Comparison of ENCODE assay signal across 9 cellular contexts in genomic region chr14:89165810-89166209, GRCh38.
DNase-seq lines count a peak whose midpoint lies in the region; ATAC-seq and TF ChIP-seq lines count a peak whose summit lies in the region.
"Had no signal": no experiment of that assay in that cellular context is flagged by ENCODE, and none has a peak within 500 bp of the region (broad histone marks: within the 10 kb centered on the region; RNA-seq: fewer than 3 reads in every experiment).

No MANE protein-coding gene starts in this region.

- H3K27me3 ChIP-seq in endocrine pancreas (ENCODE audit: control insufficient read depth, insufficient read depth, low read length) (no peaks in the 10 kb centered on the region), stomach (no peaks in the 10 kb centered on the region)

- peaks cover 1% of the 10 kb centered on the region for H3K9me3 Mint-ChIP-seq in activated naive CD4-positive, alpha-beta T cell treated with anti-CD3 and anti-CD28 coated beads for 36 hours
- peaks cover 4% of the 10 kb centered on the region for H3K9me3 Mint-ChIP-seq in Calu3 (ENCODE audit: low read depth, unreplicated experiment)

- peak overlapping the region; percentile 31 for H3K4me3 ChIP-seq in endocrine pancreas (ENCODE audit: control insufficient read depth, insufficient read depth, low read length)
- H3K4me3 ChIP-seq in stomach = peak overlapping the region in 3 of 4 donors; percentile 10 to 22 (median 13)

- H3K27ac Mint-ChIP-seq in activated naive CD4-positive, alpha-beta T cell treated with anti-CD3 and anti-CD28 coated beads for 36 hours = peak overlapping the region; percentile 3
- H3K27ac Mint-ChIP-seq in Calu3 (ENCODE audit: unreplicated experiment) = no peak overlapping the region

- no peak for TF ChIP-seq POLR2A in stomach (IDR thresholded peaks at IDR 0.05)

- BruUV-seq in Calu3 (replicated peaks; lab: Mats Ljungman, UMichigan) = no TSS peak

- no peaks in the 10 kb centered on the region for H3K27me3 Mint-ChIP-seq in activated naive CD4-positive, alpha-beta T cell treated with anti-CD3 and anti-CD28 coated beads for 36 hours (ENCODE audit: low read depth)
- H3K27me3 Mint-ChIP-seq in Calu3 (ENCODE audit: unreplicated experiment) = no peaks in the 10 kb centered on the region

- WGBS in stomach, 5 donors = 47 to 61% (median 57%) methylated on average over 3 of the region's 3 CpGs

- no peak for DNase-seq in activated naive CD4-positive, alpha-beta T cell treated with anti-CD3 and anti-CD28 coated beads for 36 hours
- DNase-seq in activated naive CD4-positive, alpha-beta T cell treated with Interleukin-2 at 50 U/mL for 16 hours = no peak
- DNase-seq in stomach (no peak), Calu3 (no peak), NCI-H2196 treated with DMSO at 0.1 percent for 48 hours (lab: John Stamatoyannopoulos, UW; ENCODE audit: unreplicated experiment) (no peak), NCI-H526 (lab: John Stamatoyannopoulos, UW) (no peak)
- DNase-seq: NCI-H226 had no signal

- no peak overlapping the region for H3K9ac ChIP-seq in endocrine pancreas (ENCODE audit: control insufficient read depth, insufficient read depth, low read length)

- no peaks in the 10 kb centered on the region for H3K9me3 ChIP-seq in endocrine pancreas (ENCODE audit: control insufficient read depth, low read length)
- H3K9me3 ChIP-seq in stomach = peaks cover 0 to 5% (median 0%) of the 10 kb centered on the region in 4 donors

- no peak for TF ChIP-seq EP300 in stomach (IDR thresholded peaks at IDR 0.05)

- CTCF ChIA-PET in activated naive CD4-positive, alpha-beta T cell treated with anti-CD3 and anti-CD28 coated beads for 36 hours (lab: Charles Lee) = interaction anchor here (1.4 kb wide), 1 partner anchor 12 kb away, joined by 5 read pairs; no protein-coding TSS in a partner anchor
- CTCF ChIA-PET in Calu3 (lab: Charles Lee) = no interaction called here

- H3K36me3 Mint-ChIP-seq in activated naive CD4-positive, alpha-beta T cell treated with anti-CD3 and anti-CD28 coated beads for 36 hours (ENCODE audit: low read depth) = peaks cover 23% of the 10 kb centered on the region
- no peaks in the 10 kb centered on the region for H3K36me3 Mint-ChIP-seq in Calu3 (ENCODE audit: insufficient read depth, unreplicated experiment)

- no peaks in the 10 kb centered on the region for H3K4me1 ChIP-seq in endocrine pancreas (ENCODE audit: control insufficient read depth, insufficient read depth, low read length)
- H3K4me1 ChIP-seq in stomach = peaks cover 0 to 26% (median 22%) of the 10 kb centered on the region in 4 donors

- intact Hi-C loops in activated naive CD4-positive, alpha-beta T cell treated with anti-CD3 and anti-CD28 coated beads for 36 hours (cut with micrococcal nuclease) = no loop called here
- intact Hi-C loops in stomach (cut with DNase I; ENCODE audit: low total_unique reads) = no loop called here
- intact Hi-C loops in Calu3 (cut with micrococcal nuclease; ENCODE audit: unreplicated experiment) = no loop called here

- ATAC-seq in HG02973 (IDR thresholded peaks at IDR 0.05; ENCODE audit: unreplicated experiment) = peak; percentile 4

- H3K4me1 Mint-ChIP-seq in activated naive CD4-positive, alpha-beta T cell treated with anti-CD3 and anti-CD28 coated beads for 36 hours (ENCODE audit: low read depth) = peaks cover 17% of the 10 kb centered on the region
- no peaks in the 10 kb centered on the region for H3K4me1 Mint-ChIP-seq in Calu3 (ENCODE audit: low read depth, unreplicated experiment)

- peaks cover 5% of the 10 kb centered on the region for H3K36me3 ChIP-seq in endocrine pancreas (ENCODE audit: control insufficient read depth, insufficient read depth, low read length)
- peaks cover 8 to 41% (median 25%) of the 10 kb centered on the region in 4 donors for H3K36me3 ChIP-seq in stomach

- no peak overlapping the region for H3K4me3 Mint-ChIP-seq in activated naive CD4-positive, alpha-beta T cell treated with anti-CD3 and anti-CD28 coated beads for 36 hours
- no peak overlapping the region for H3K4me3 Mint-ChIP-seq in Calu3 (ENCODE audit: low read depth, unreplicated experiment)

- peak overlapping the region in 4 of 5 donors; percentile 14 to 79 (median 72) for H3K27ac ChIP-seq in stomach

- TF ChIP-seq CTCF in stomach (IDR thresholded peaks at IDR 0.05) (no peak), Calu3 (IDR thresholded peaks at IDR 0.05; ENCODE audit: unreplicated experiment) (no peak)
